In the genomic region with DNA sequence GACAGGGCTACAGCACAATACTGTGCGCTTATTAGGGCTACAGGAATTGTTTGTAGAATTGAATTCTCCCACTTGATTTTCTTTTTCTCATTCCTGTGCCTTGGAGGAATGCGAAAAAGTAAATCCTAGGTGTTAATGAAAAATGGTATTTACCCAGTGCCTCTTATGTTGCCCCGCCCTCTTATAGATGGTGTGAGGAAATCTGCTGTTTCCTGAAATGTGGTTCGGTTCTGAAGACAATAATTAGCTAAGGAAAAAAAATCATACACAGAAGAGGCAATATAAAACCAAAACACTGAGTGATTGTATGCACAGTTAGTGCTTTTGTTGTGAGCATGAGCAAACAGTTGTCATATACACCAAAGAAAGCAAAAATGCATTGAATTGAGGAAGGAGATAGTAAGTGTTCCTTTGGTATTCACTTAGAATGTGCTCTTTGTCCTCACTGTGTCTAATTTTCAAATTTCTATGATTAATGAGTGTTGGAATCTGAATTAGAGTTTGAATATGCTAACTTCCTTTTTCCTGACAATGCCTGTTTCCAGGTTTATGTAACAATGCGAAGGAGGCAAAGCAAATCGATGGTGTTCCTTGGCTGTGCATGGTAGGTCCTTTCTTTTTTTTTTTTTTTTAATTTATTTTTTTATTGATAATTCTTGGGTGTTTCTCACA, we compare ENCODE assay signal across 15 cellular contexts.
A peak's percentile ranks its signal among the peaks of the same experiment; 100 is the strongest.
DNase-seq lines count a peak whose midpoint lies in the region; ATAC-seq and TF ChIP-seq lines count a peak whose summit lies in the region.
"Had no signal": no experiment of that assay in that cellular context is flagged by ENCODE, and none has a peak within 500 bp of the region (broad histone marks: within the 10 kb centered on the region; RNA-seq: fewer than 3 reads in every experiment).

No MANE protein-coding gene starts in this region.

- no peaks in the 10 kb centered on the region for H3K9me3 Mint-ChIP-seq in endothelial cell (ENCODE audit: unreplicated experiment)
- H3K9me3 Mint-ChIP-seq: CD4-positive, alpha-beta T cell had no signal

- no peaks in the 10 kb centered on the region for H3K27me3 Mint-ChIP-seq in endothelial cell (ENCODE audit: unreplicated experiment)

- H3K27ac Mint-ChIP-seq in endothelial cell (ENCODE audit: unreplicated experiment), result peak overlapping the region; percentile 61
- H3K27ac Mint-ChIP-seq: CD4-positive, alpha-beta T cell; H9 had no signal

- H3K4me1 Mint-ChIP-seq in endothelial cell (ENCODE audit: unreplicated experiment), result peaks cover 4% of the 10 kb centered on the region
- H3K4me1 Mint-ChIP-seq: H9 had no signal

- H3K4me1 ChIP-seq in BLaER1 (peaks cover 36% of the 10 kb centered on the region), lung (ENCODE audit: control insufficient read depth in 2 of 2, insufficient read depth in 2 of 2, low read length in 2 of 2) (no peaks in the 10 kb centered on the region)

- no peak overlapping the region for H3K27ac ChIP-seq in BLaER1
- no peak overlapping the region for H3K27ac ChIP-seq in lung (ENCODE audit: low read depth in 1 of 2, low read length in 1 of 2)
- H3K27ac ChIP-seq: PC-9 had no signal

- 49 to 53% methylated on average over 6 of the region's 6 CpGs for WGBS in lung, 2 donors

- H4K20me1 ChIP-seq in BLaER1, result no peaks in the 10 kb centered on the region

- TF ChIP-seq CTCF in endothelial cell (IDR thresholded peaks at IDR 0.05; ENCODE audit: unreplicated experiment), result no peak
- no peak for TF ChIP-seq CTCF in lung (IDR thresholded peaks at IDR 0.05; ENCODE audit: control extremely low read depth, extremely low read depth)

- no peaks in the 10 kb centered on the region for H3K36me3 ChIP-seq in BLaER1
- H3K36me3 ChIP-seq in lung (ENCODE audit: control insufficient read depth in 2 of 2, insufficient read depth in 2 of 2, low read length in 2 of 2), result no peaks in the 10 kb centered on the region

- no peaks in the 10 kb centered on the region for H3K36me3 Mint-ChIP-seq in endothelial cell (ENCODE audit: low read depth, unreplicated experiment)

- ATAC-seq in lung (ENCODE audit: insufficient read depth, low FRiP score) (peak; percentile 43), GM21390 (IDR thresholded peaks at IDR 0.05; ENCODE audit: unreplicated experiment) (no peak), HG03354 (IDR thresholded peaks at IDR 0.05; ENCODE audit: poor library complexity, severe bottlenecking, unreplicated experiment) (no peak)

- H3K4me3 Mint-ChIP-seq in endothelial cell (ENCODE audit: unreplicated experiment), result no peak overlapping the region
- H3K4me3 Mint-ChIP-seq: CD4-positive, alpha-beta T cell; H9 had no signal

- H3K4me3 ChIP-seq in BLaER1 (no peak overlapping the region), lung (no peak overlapping the region)
- H3K4me3 ChIP-seq: PC-9 had no signal

- H3K9ac ChIP-seq in BLaER1, result no peak overlapping the region
- H3K9ac ChIP-seq: SK-N-SH had no signal

- H3K27me3 ChIP-seq in BLaER1 (no peaks in the 10 kb centered on the region), lung (ENCODE audit: control insufficient read depth, insufficient read depth) (no peaks in the 10 kb centered on the region)

- peak overlapping the region; percentile 32; the same call in 1 of the 2 replicates for H3K4me2 ChIP-seq in BLaER1
- H3K4me2 ChIP-seq: PC-9, SK-N-SH had no signal

- H3K9me3 ChIP-seq in BLaER1, result 0 out of 2 replicates have a peak, but pooled peaks cover 6% of the 10 kb centered on the region
- peaks cover 0 to under 1% of the 10 kb centered on the region in 2 donors for H3K9me3 ChIP-seq in lung (ENCODE audit: control insufficient read depth in 2 of 2, insufficient read depth in 1 of 2, low read length in 1 of 2)
- H3K9me3 ChIP-seq: SK-N-SH had no signal

- DNase-seq in HT-29 (ENCODE audit: low spot score), result peak; percentile 28
- DNase-seq in endothelial cell (ENCODE audit: low spot score), result no peak
- no peak for DNase-seq in lung (ENCODE audit: low spot score)
- no peak for DNase-seq in NCI-H146 (lab: John Stamatoyannopoulos, UW)
- DNase-seq in T-helper 9 cell, result no peak
- DNase-seq: CD4-positive, alpha-beta T cell; H9; NCI-H226; NK-92 treated with Interleukin-12 subunit alpha and Interleukin-12 subunit beta, amount 100 ng/mL, for 24 hours; Right ventricle myocardium superior had no signal
